12 cellular contexts compared by ENCODE assay signal in the genomic region with DNA sequence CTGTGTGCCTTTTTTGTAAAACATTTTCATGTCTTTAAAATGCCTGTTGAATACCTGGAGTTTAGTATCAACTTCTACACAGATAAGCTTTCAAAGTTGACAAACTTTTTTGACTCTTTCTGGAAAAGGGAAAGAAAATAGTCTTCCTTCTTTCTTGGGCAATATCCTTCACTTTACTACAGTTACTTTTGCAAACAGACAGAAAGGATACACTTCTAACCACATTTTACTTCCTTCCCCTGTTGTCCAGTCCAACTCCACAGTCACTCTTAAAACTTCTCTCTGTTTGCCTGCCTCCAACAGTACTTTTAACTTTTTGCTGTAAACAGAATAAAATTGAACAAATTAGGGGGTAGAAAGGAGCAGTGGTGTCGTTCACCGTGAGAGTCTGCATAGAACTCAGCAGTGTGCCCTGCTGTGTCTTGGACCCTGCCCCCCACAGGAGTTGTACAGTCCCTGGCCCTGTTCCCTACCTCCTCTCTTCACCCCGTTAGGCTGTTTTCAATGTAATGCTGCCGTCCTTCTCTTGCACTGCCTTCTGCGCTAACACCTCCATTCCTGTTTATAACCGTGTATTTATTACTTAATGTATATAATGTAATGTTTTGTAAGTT.
DNase-seq lines count a peak whose midpoint lies in the region; ATAC-seq and TF ChIP-seq lines count a peak whose summit lies in the region.
"Had no signal": no experiment of that assay in that cellular context is flagged by ENCODE, and none has a peak within 500 bp of the region (broad histone marks: within the 10 kb centered on the region; RNA-seq: fewer than 3 reads in every experiment).

No MANE protein-coding gene starts in this region.

- ATAC-seq in heart right ventricle, result peak in 1 of 8 donors; percentile 26
- no peak for ATAC-seq in Right ventricle myocardium inferior
- no peak for ATAC-seq in T-helper 17 cell
- no peak for ATAC-seq in GM21737 (IDR thresholded peaks at IDR 0.05; ENCODE audit: unreplicated experiment)
- ATAC-seq: Panc1 had no signal

- H3K27me3 Mint-ChIP-seq in T-helper 17 cell (no peaks in the 10 kb centered on the region), immature natural killer cell (ENCODE audit: low read depth in 3 of 3) (peaks cover 0 to 1% (median 0%) of the 10 kb centered on the region in 3 donors)

- no peak for DNase-seq in heart right ventricle
- DNase-seq in Right ventricle myocardium inferior (ENCODE audit: missing footprints), result no peak
- DNase-seq in T-helper 17 cell, result no peak
- DNase-seq in immature natural killer cell, result no peak
- DNase-seq in uterus, result no peak
- no peak for DNase-seq in NCI-H446 (lab: John Stamatoyannopoulos, UW)
- no peak for DNase-seq in HT-29 (ENCODE audit: low spot score)
- DNase-seq: activated CD4-positive, alpha-beta T cell treated with anti-CD3 and anti-CD28 coated beads, Interleukin-2, amount 50 U/mL, for 4 hours; foreskin melanocyte; NCI-H1436 treated with DMSO at 0.1 percent for 48 hours had no signal

- H3K36me3 ChIP-seq in heart right ventricle, result peaks cover 0 to 60% (median 12%) of the 10 kb centered on the region in 9 donors
- H3K36me3 ChIP-seq in uterus, result no peaks in the 10 kb centered on the region

- H3K27ac ChIP-seq in heart right ventricle, result peak overlapping the region in 7 of 10 donors; percentile 12 to 83 (median 60)
- peak overlapping the region; percentile 3 to 10 for H3K27ac ChIP-seq in uterus

- intact Hi-C loops in heart right ventricle (cut with DNase I) (no loop called here), Right ventricle myocardium inferior (cut with DNase I) (no loop called here), uterus (cut with DNase I; ENCODE audit: low total_unique reads) (no loop called here)

- no peak for TF ChIP-seq POLR2A in uterus (IDR thresholded peaks at IDR 0.05)

- H3K4me1 Mint-ChIP-seq in T-helper 17 cell (peaks cover 55% of the 10 kb centered on the region), immature natural killer cell (peaks cover 25 to 51% of the 10 kb centered on the region in 2 donors)

- H3K36me3 Mint-ChIP-seq in T-helper 17 cell (ENCODE audit: low read depth) (peaks cover 22% of the 10 kb centered on the region), immature natural killer cell (peaks cover 4 to 35% (median 11%) of the 10 kb centered on the region in 3 donors)

- H3K27me3 ChIP-seq in heart right ventricle (no peaks in the 10 kb centered on the region), uterus (no peaks in the 10 kb centered on the region)

- WGBS in heart right ventricle, 2 donors, result 82 to 86% methylated on average over 6 of the region's 6 CpGs

- H3K27ac Mint-ChIP-seq in T-helper 17 cell, result peak overlapping the region; percentile 96
- peak overlapping the region in 4 of 6 donors; percentile 14 to 60 (median 49) for H3K27ac Mint-ChIP-seq in immature natural killer cell

- no peak for TF ChIP-seq CTCF in heart right ventricle (IDR thresholded peaks at IDR 0.05)
- no peak for TF ChIP-seq CTCF in uterus (IDR thresholded peaks at IDR 0.05)

- H3K4me3 Mint-ChIP-seq in T-helper 17 cell, result peak overlapping the region; percentile 80
- H3K4me3 Mint-ChIP-seq in immature natural killer cell, result peak overlapping the region in 2 of 5 donors; percentile 1 to 2

- peaks cover 0 to 65% (median 23%) of the 10 kb centered on the region in 9 donors for H3K4me1 ChIP-seq in heart right ventricle
- H3K4me1 ChIP-seq in uterus, result no peaks in the 10 kb centered on the region

- H3K4me3 ChIP-seq in heart right ventricle (no peak overlapping the region), uterus (no peak overlapping the region)

- H3K9me3 Mint-ChIP-seq in immature natural killer cell, result peaks cover 0 to 2% (median 0%) of the 10 kb centered on the region in 6 donors

- no peaks in the 10 kb centered on the region for H3K9me3 ChIP-seq in heart right ventricle
- no peaks in the 10 kb centered on the region for H3K9me3 ChIP-seq in T-helper 17 cell (ENCODE audit: control insufficient read depth, low read length, poor library complexity, severe bottlenecking)
- H3K9me3 ChIP-seq in uterus, result no peaks in the 10 kb centered on the region
